Comparison of ENCODE assay signal across 12 cellular contexts in the genomic region with DNA sequence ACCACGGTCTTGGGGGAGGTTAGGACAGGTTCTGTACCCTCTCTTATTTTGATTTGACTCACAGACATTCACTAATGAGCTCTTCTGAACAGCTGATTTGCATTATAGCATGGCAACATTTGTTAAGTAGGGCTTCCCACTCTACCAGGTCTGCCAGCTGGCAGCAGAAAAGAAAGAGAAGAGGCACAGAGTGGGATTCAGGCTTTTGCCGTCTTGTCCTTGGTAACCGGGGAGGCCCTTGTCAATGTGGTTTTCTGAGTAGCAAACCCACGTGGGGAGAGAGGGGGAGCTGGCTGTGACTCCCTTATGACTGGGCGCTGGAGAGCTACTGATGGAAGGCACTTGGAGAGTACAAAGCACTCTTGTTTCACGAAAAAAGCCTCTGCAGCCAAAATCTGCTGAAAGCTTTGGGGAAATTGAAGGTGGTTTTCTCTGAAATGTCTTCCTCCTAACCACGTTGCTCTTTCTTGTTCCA.
A peak's percentile ranks its signal among the peaks of the same experiment; 100 is the strongest.
DNase-seq lines count a peak whose midpoint lies in the region; ATAC-seq and TF ChIP-seq lines count a peak whose summit lies in the region.
"Had no signal": no experiment of that assay in that cellular context is flagged by ENCODE, and none has a peak within 500 bp of the region (broad histone marks: within the 10 kb centered on the region; RNA-seq: fewer than 3 reads in every experiment).

No MANE protein-coding gene starts in this region.

- no peak overlapping the region for H3K27ac ChIP-seq in substantia nigra (ENCODE audit: low read depth, low read length, poor library complexity, severe bottlenecking)
- H3K27ac ChIP-seq: adrenal gland, hepatocyte, psoas muscle had no signal

- POLR2A ChIA-PET in HEK293T (lab: Yijun Ruan, JAX): no interaction called here

- no peaks in the 10 kb centered on the region for H3K9me3 Mint-ChIP-seq in activated T-cell treated with anti-CD3 and anti-CD28 coated beads, Interleukin-2, amount 50 U/mL, for 24 hours

- no peaks in the 10 kb centered on the region for H3K27me3 Mint-ChIP-seq in activated T-cell treated with anti-CD3 and anti-CD28 coated beads, Interleukin-2, amount 50 U/mL, for 24 hours
- H3K27me3 Mint-ChIP-seq: B cell had no signal

- H3K27ac Mint-ChIP-seq in activated T-cell treated with anti-CD3 and anti-CD28 coated beads, Interleukin-2, amount 50 U/mL, for 24 hours: peak overlapping the region; percentile 83
- H3K27ac Mint-ChIP-seq: B cell had no signal

- CTCF ChIA-PET in HEK293T (lab: Yijun Ruan, JAX): interaction anchor here (1.5 kb wide), 1 partner anchor 12 kb away, joined by 3 read pairs; no protein-coding TSS in a partner anchor

- peaks cover 6% of the 10 kb centered on the region for H3K36me3 Mint-ChIP-seq in activated T-cell treated with anti-CD3 and anti-CD28 coated beads, Interleukin-2, amount 50 U/mL, for 24 hours (ENCODE audit: low read depth)

- H3K4me3 Mint-ChIP-seq in activated T-cell treated with anti-CD3 and anti-CD28 coated beads, Interleukin-2, amount 50 U/mL, for 24 hours: peak overlapping the region; percentile 13
- H3K4me3 Mint-ChIP-seq: B cell had no signal

- no peak for ATAC-seq in GM18873 (IDR thresholded peaks at IDR 0.05; ENCODE audit: low FRiP score, unreplicated experiment)
- ATAC-seq: psoas muscle had no signal

- peak; percentile 42 for DNase-seq in activated T-cell treated with anti-CD3 and anti-CD28 coated beads, Interleukin-2, amount 50 U/mL, for 24 hours
- no peak for DNase-seq in activated T-cell treated with anti-CD3 and anti-CD28 coated beads, Interleukin-2, amount 50 U/mL, for 1 hour
- DNase-seq in NCI-H524 (lab: John Stamatoyannopoulos, UW) (peak; percentile 32 to 72), epidermal melanocyte (ENCODE audit: insufficient read length, low spot score) (peak; percentile 85), substantia nigra (lab: John Stamatoyannopoulos, UW) (peak in 47 of 49 donors; percentile 7 to 85 (median 61)), HEK293T (ENCODE audit: extremely low spot score) (no peak), NCI-H446 (lab: John Stamatoyannopoulos, UW) (no peak)
- DNase-seq: psoas muscle had no signal

- peaks cover 39% of the 10 kb centered on the region for H3K4me1 Mint-ChIP-seq in activated T-cell treated with anti-CD3 and anti-CD28 coated beads, Interleukin-2, amount 50 U/mL, for 24 hours (ENCODE audit: low read depth)
- H3K4me1 Mint-ChIP-seq: B cell had no signal

TF ChIP-seq in HEK293T, 16 proteins besides CTCF, POLR2A, EP300 and RAD21:
- no peak for TF ChIP-seq ZNF384 (IDR thresholded peaks at IDR 0.05)
- no peak for TF ChIP-seq ELF4 (IDR thresholded peaks at IDR 0.05)
- TF ChIP-seq, protein P1, sequence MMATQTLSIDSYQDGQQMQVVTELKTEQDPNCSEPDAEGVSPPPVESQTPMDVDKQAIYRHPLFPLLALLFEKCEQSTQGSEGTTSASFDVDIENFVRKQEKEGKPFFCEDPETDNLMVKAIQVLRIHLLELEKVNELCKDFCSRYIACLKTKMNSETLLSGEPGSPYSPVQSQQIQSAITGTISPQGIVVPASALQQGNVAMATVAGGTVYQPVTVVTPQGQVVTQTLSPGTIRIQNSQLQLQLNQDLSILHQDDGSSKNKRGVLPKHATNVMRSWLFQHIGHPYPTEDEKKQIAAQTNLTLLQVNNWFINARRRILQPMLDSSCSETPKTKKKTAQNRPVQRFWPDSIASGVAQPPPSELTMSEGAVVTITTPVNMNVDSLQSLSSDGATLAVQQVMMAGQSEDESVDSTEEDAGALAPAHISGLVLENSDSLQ (IDR thresholded peaks at IDR 0.05): no peak
- TF ChIP-seq L3MBTL2 (conservative IDR thresholded peaks at IDR 0.05): no peak
- no peak for TF ChIP-seq FOXM1 (IDR thresholded peaks at IDR 0.05; ENCODE audit: borderline replicate concordance)
- no peak for TF ChIP-seq FOXA1 (IDR thresholded peaks at IDR 0.05)
- TF ChIP-seq CTBP1 (IDR thresholded peaks at IDR 0.05; ENCODE audit: borderline replicate concordance): no peak
- TF ChIP-seq NFRKB (IDR thresholded peaks at IDR 0.05): no peak
- TF ChIP-seq BHLHE40 (IDR thresholded peaks at IDR 0.05; ENCODE audit: borderline replicate concordance): no peak

Comparison
In these comparisons a context has a peak if more than half of its experiments do, and no peak if none do; other contexts are left out.
1. DNase-seq: peak in activated T-cell treated with anti-CD3 and anti-CD28 coated beads, Interleukin-2, amount 50 U/mL, for 24 hours (single experiment), NCI-H524 (2 of 2), epidermal melanocyte (single experiment) and substantia nigra (47 of 49); none in activated T-cell treated with anti-CD3 and anti-CD28 coated beads, Interleukin-2, amount 50 U/mL, for 1 hour (single experiment), HEK293T (single experiment) and NCI-H446 (0 of 2).